30 cellular contexts compared by ENCODE assay signal in the genomic region with DNA sequence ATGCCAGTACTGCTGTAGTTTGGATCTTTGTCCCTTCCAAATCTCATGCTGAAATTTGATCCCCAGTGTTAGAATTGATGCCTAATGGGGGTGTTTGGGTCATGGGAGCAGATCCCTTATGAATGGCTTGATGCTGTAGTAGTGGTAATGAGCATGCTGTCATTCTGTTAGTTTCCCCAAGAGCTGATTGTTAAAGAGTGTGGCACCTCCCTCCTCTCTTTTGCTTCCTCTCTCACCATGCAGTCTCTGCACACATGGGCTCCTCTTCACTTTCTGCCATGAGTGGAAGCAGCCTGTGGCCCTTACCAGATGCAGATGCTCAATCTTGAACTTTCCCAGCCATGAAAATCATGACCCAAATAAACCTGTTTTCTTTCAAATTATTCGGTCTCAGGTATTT.
"Had no signal": no experiment of that assay in that cellular context is flagged by ENCODE, and none has a peak within 500 bp of the region (broad histone marks: within the 10 kb centered on the region; RNA-seq: fewer than 3 reads in every experiment).

No MANE protein-coding gene starts in this region.

- H3K9me3 Mint-ChIP-seq: activated CD8-positive, alpha-beta T cell treated with anti-CD3 and anti-CD28 coated beads for 36 hours; activated T-cell treated with anti-CD3 and anti-CD28 coated beads, Interleukin-2, amount 50 U/mL, for 4 hours; activated T-helper 17 cell treated with anti-CD3 and anti-CD28 coated beads, Interleukin-2, amount 50 U/mL, for 72 hours; dendritic cell treated with granulocyte-macrophage colony-stimulating factor and Interleukin-4, amounts not matched to agents 40 ng/mL and 50 ng/mL, for 4 days had no signal

- H3K36me3 Mint-ChIP-seq: activated naive CD8-positive, alpha-beta T cell had no signal

- H3K4me1 Mint-ChIP-seq: activated B cell treated with CpG ODN at 0.5 μM for 24 hours; activated T-helper 17 cell treated with anti-CD3 and anti-CD28 coated beads, Interleukin-2, amount 50 U/mL, for 72 hours; central memory CD8-positive, alpha-beta T cell had no signal

- H3K4me1 ChIP-seq: esophagus muscularis mucosa, foreskin keratinocyte, gastrocnemius medialis, heart left ventricle had no signal

- H3K4me3 Mint-ChIP-seq: activated B cell treated with CpG ODN at 0.5 μM for 24 hours; activated CD8-positive, alpha-beta T cell treated with anti-CD3 and anti-CD28 coated beads for 36 hours; activated naive CD8-positive, alpha-beta T cell; activated T-cell treated with anti-CD3 and anti-CD28 coated beads, Interleukin-2, amount 50 U/mL, for 4 hours; activated T-helper 17 cell treated with anti-CD3 and anti-CD28 coated beads, Interleukin-2, amount 50 U/mL, for 72 hours; central memory CD8-positive, alpha-beta T cell; dendritic cell treated with granulocyte-macrophage colony-stimulating factor and Interleukin-4, amounts not matched to agents 40 ng/mL and 50 ng/mL, for 4 days had no signal

- H3K27me3 ChIP-seq: brain microvascular endothelial cell, dorsolateral prefrontal cortex, esophagus muscularis mucosa, foreskin keratinocyte, gastrocnemius medialis, heart left ventricle had no signal

- H3K36me3 ChIP-seq: brain microvascular endothelial cell, esophagus muscularis mucosa, gastrocnemius medialis, heart left ventricle had no signal

- H3K9me3 ChIP-seq: esophagus muscularis mucosa, gastrocnemius medialis had no signal

- H3K4me3 ChIP-seq: coronary artery, dorsolateral prefrontal cortex, esophagus muscularis mucosa, gastrocnemius medialis, heart left ventricle had no signal

- H3K27me3 Mint-ChIP-seq: activated B cell treated with CpG ODN at 0.5 μM for 24 hours; activated naive CD8-positive, alpha-beta T cell; central memory CD8-positive, alpha-beta T cell; dendritic cell treated with granulocyte-macrophage colony-stimulating factor and Interleukin-4, amounts not matched to agents 40 ng/mL and 50 ng/mL, for 4 days had no signal

- H3K27ac Mint-ChIP-seq: activated B cell treated with CpG ODN at 0.5 μM for 24 hours; activated CD8-positive, alpha-beta T cell treated with anti-CD3 and anti-CD28 coated beads for 36 hours; activated naive CD8-positive, alpha-beta T cell; activated T-helper 17 cell treated with anti-CD3 and anti-CD28 coated beads, Interleukin-2, amount 50 U/mL, for 72 hours; dendritic cell treated with granulocyte-macrophage colony-stimulating factor and Interleukin-4, amounts not matched to agents 40 ng/mL and 50 ng/mL, for 4 days had no signal

- ATAC-seq: activated CD4-positive, CD25-positive, alpha-beta regulatory T cell treated with anti-CD3 and anti-CD28 coated beads, Interleukin-2, amount 50 U/mL, for 24 hours; activated CD8-positive, alpha-beta T cell treated with anti-CD3 and anti-CD28 coated beads for 36 hours; activated T-cell treated with anti-CD3 and anti-CD28 coated beads, Interleukin-2, amount 50 U/mL, for 4 hours; activated T-helper 17 cell treated with anti-CD3 and anti-CD28 coated beads, Interleukin-2, amount 50 U/mL, for 72 hours; foreskin keratinocyte; gastrocnemius medialis; heart left ventricle had no signal

- H3K27ac ChIP-seq: brain microvascular endothelial cell, coronary artery, dorsolateral prefrontal cortex, esophagus muscularis mucosa, foreskin keratinocyte, gastrocnemius medialis, heart left ventricle, VCaP had no signal

- DNase-seq: activated B cell treated with CpG ODN at 0.5 μM for 24 hours; activated CD4-positive, alpha-beta T cell treated with anti-CD3 and anti-CD28 coated beads for 48 hours; activated CD4-positive, alpha-beta T cell treated with anti-CD3 and anti-CD28 coated beads, Interleukin-2, amount 50 U/mL, for 1 hour; activated CD4-positive, alpha-beta T cell treated with anti-CD3 and anti-CD28 coated beads, Interleukin-2, amount 50 U/mL, for 48 hours; activated CD8-positive, alpha-beta memory T cell treated with anti-CD3 and anti-CD28 coated beads for 24 hours; activated CD8-positive, alpha-beta T cell treated with anti-CD3 and anti-CD28 coated beads for 36 hours; activated effector memory CD4-positive, alpha-beta T cell treated with Interleukin-2 at 50 U/mL for 16 hours; activated gamma-delta T cell treated with Interleukin-2 at 50 U/mL for 16 hours; activated naive CD4-positive, alpha-beta T cell treated with anti-CD3 and anti-CD28 coated beads, Interleukin-2, amount 50 U/mL, for 16 hours; activated naive CD4-positive, alpha-beta T cell treated with Interleukin-2 at 50 U/mL for 16 hours; activated T-cell treated with anti-CD3 and anti-CD28 coated beads, Interleukin-2, amount 50 U/mL, for 4 hours; amniotic stem cell; anterior cingulate cortex; brain microvascular endothelial cell; dorsolateral prefrontal cortex; effector memory CD4-positive, alpha-beta T cell; erythroblast; foreskin keratinocyte; gastrocnemius medialis; glutamatergic neuron; heart left ventricle; T-helper 2 cell had no signal
